8 cellular contexts compared by ENCODE assay signal in genomic region chr20:49712118-49712517, GRCh38. TPM values are rescaled to one million over a fixed set of nuclear protein-coding genes. Genes with fewer than 3 reads are reported as not detected.
DNase-seq lines count a peak whose midpoint lies in the region; ATAC-seq and TF ChIP-seq lines count a peak whose summit lies in the region.

No MANE protein-coding gene starts in this region.

- POLR2A ChIA-PET in activated CD8-positive, alpha-beta T cell treated with anti-CD3 and anti-CD28 coated beads, Interleukin-2, amount 10 ng/mL, durations not matched to agents 7 days and 5 days (lab: Charles Lee): interaction anchor here (1.3 kb wide), 1 partner anchor 101 kb away, joined by 4 read pairs; the partner anchor contains the start of gene SLC9A8

- H3K9ac ChIP-seq in iPS-18a (ENCODE audit: low read length): peak overlapping the region; percentile 89

- no peaks in the 10 kb centered on the region for H3K36me3 Mint-ChIP-seq in activated CD8-positive, alpha-beta T cell treated with anti-CD3 and anti-CD28 coated beads, Interleukin-2, amount 10 ng/mL, durations not matched to agents 7 days and 5 days (ENCODE audit: low read depth)

- no peak for DNase-seq in HFF-Myc (ENCODE audit: extremely low read depth, low read depth)
- no peak for DNase-seq in activated CD8-positive, alpha-beta T cell treated with anti-CD3 and anti-CD28 coated beads, Interleukin-2, amount 10 ng/mL, durations not matched to agents 7 days and 5 days
- DNase-seq in spleen: no peak
- no peak for DNase-seq in NCI-H345 treated with DMSO at 0.1 percent for 48 hours (lab: John Stamatoyannopoulos, UW; ENCODE audit: unreplicated experiment)

- CTCF ChIA-PET in activated CD8-positive, alpha-beta T cell treated with anti-CD3 and anti-CD28 coated beads, Interleukin-2, amount 10 ng/mL, durations not matched to agents 7 days and 5 days (lab: Charles Lee): interaction anchor here (0.6 to 2.7 kb wide), 5 partner anchors 10 to 171 kb away, joined by 3 to 13 read pairs (median 4); no protein-coding TSS in a partner anchor

- no peak overlapping the region for H3K27ac ChIP-seq in iPS-18a (ENCODE audit: low read length)
- peak overlapping the region in 7 of 8 donors; percentile 91 to 99 (median 95) for H3K27ac ChIP-seq in spleen

- H3K9me3 Mint-ChIP-seq in activated CD8-positive, alpha-beta T cell treated with anti-CD3 and anti-CD28 coated beads, Interleukin-2, amount 10 ng/mL, durations not matched to agents 7 days and 5 days (ENCODE audit: insufficient read depth): no peaks in the 10 kb centered on the region

- no peaks in the 10 kb centered on the region for H3K9me3 ChIP-seq in iPS-18a (ENCODE audit: control insufficient read depth, low read depth, low read length)
- H3K9me3 ChIP-seq in spleen: no peaks in the 10 kb centered on the region

- peaks cover 11% of the 10 kb centered on the region for H3K4me1 ChIP-seq in iPS-18a (ENCODE audit: control insufficient read depth, low read depth, low read length)
- peaks cover 25 to 74% (median 59%) of the 10 kb centered on the region in 6 donors for H3K4me1 ChIP-seq in spleen

- 31 to 70% (median 51%) methylated on average over 4 of the region's 4 CpGs for WGBS in spleen, 5 donors

- H3K4me3 Mint-ChIP-seq in activated CD8-positive, alpha-beta T cell treated with anti-CD3 and anti-CD28 coated beads, Interleukin-2, amount 10 ng/mL, durations not matched to agents 7 days and 5 days: peak overlapping the region; percentile 81

- H3K27me3 Mint-ChIP-seq in activated CD8-positive, alpha-beta T cell treated with anti-CD3 and anti-CD28 coated beads, Interleukin-2, amount 10 ng/mL, durations not matched to agents 7 days and 5 days (ENCODE audit: low read depth): no peaks in the 10 kb centered on the region

- intact Hi-C loops in spleen (cut with DNase I; ENCODE audit: low total_unique reads): loop anchor here (5.0 to 10.0 kb wide), 2 partner anchors 47 to 100 kb away; partner anchors contain the start of gene SLC9A8

- H3K4me3 ChIP-seq in HFF-Myc (replicated peaks; ENCODE audit: low read depth, low read length): peak overlapping the region; percentile 74
- H3K4me3 ChIP-seq in iPS-18a (ENCODE audit: low read length): peak overlapping the region; percentile 84
- peak overlapping the region; percentile 9 to 95 (median 92) for H3K4me3 ChIP-seq in spleen

- TF ChIP-seq CTCF in HFF-Myc (IDR thresholded peaks at IDR 0.05; ENCODE audit: low read depth, low read length, missing control alignments): no peak
- TF ChIP-seq CTCF in spleen (IDR thresholded peaks at IDR 0.05 in 8 of 11, conservative IDR thresholded peaks at IDR 0.05 in 3 of 11): no peak

- no peak overlapping the region for H3K27ac Mint-ChIP-seq in activated CD8-positive, alpha-beta T cell treated with anti-CD3 and anti-CD28 coated beads, Interleukin-2, amount 10 ng/mL, durations not matched to agents 7 days and 5 days

- no peaks in the 10 kb centered on the region for H3K36me3 ChIP-seq in iPS-18a (ENCODE audit: control insufficient read depth, low read depth, low read length)
- H3K36me3 ChIP-seq in spleen: no peaks in the 10 kb centered on the region

- TF ChIP-seq POLR2A in spleen (IDR thresholded peaks at IDR 0.05): no peak

- H3K27me3 ChIP-seq in iPS-18a (ENCODE audit: control insufficient read depth, insufficient read depth, low read length): no peaks in the 10 kb centered on the region
- H3K27me3 ChIP-seq in spleen (replicated peaks in 1 of 7): no peaks in the 10 kb centered on the region

- peaks cover 26% of the 10 kb centered on the region for H3K4me1 Mint-ChIP-seq in activated CD8-positive, alpha-beta T cell treated with anti-CD3 and anti-CD28 coated beads, Interleukin-2, amount 10 ng/mL, durations not matched to agents 7 days and 5 days (ENCODE audit: low read depth)

- ATAC-seq in activated CD8-positive, alpha-beta T cell treated with anti-CD3 and anti-CD28 coated beads, Interleukin-2, amount 10 ng/mL, durations not matched to agents 7 days and 5 days: no peak
- no peak for ATAC-seq in HG03108 (IDR thresholded peaks at IDR 0.05; ENCODE audit: unreplicated experiment)
- ATAC-seq in HG02852 (IDR thresholded peaks at IDR 0.05; ENCODE audit: unreplicated experiment): no peak
- no peak for ATAC-seq in GM21360 (IDR thresholded peaks at IDR 0.05; ENCODE audit: unreplicated experiment)

RNA-seq across cellular contexts. Expression of gene B4GALT5, which starts 1.6 kb away (rescaled TPM):
- 10 to 100 TPM; 13.3 to 13.4 TPM for total RNA-seq in activated CD8-positive, alpha-beta T cell treated with anti-CD3 and anti-CD28 coated beads, Interleukin-2, amount 10 ng/mL, durations not matched to agents 7 days and 5 days
- 10 to 100 TPM; 41.1 to 79.0 (median 63.4) TPM for total RNA-seq in spleen
- 10 to 100 TPM in 1 of 3 donors, 1 to 10 TPM in 2; 3.9 to 15.7 (median 4.3) TPM for polyA plus RNA-seq in spleen
